15 cellular contexts compared by ENCODE assay signal in genomic region chr20:14832630-14833029, GRCh38.
DNase-seq lines count a peak whose midpoint lies in the region; ATAC-seq, FAIRE-seq and TF ChIP-seq lines count a peak whose summit lies in the region.
"Had no signal": no experiment of that assay in that cellular context is flagged by ENCODE, and none has a peak within 500 bp of the region (broad histone marks: within the 10 kb centered on the region; RNA-seq: fewer than 3 reads in every experiment).

No MANE protein-coding gene starts in this region.

- no peaks in the 10 kb centered on the region for H3K4me1 Mint-ChIP-seq in Calu3 (ENCODE audit: low read depth, unreplicated experiment)
- no peaks in the 10 kb centered on the region for H3K4me1 Mint-ChIP-seq in effector memory CD8-positive, alpha-beta T cell (ENCODE audit: low read depth in 2 of 2)

- H3K36me3 Mint-ChIP-seq in Calu3 (ENCODE audit: insufficient read depth, unreplicated experiment) = no peaks in the 10 kb centered on the region
- H3K36me3 Mint-ChIP-seq in effector memory CD8-positive, alpha-beta T cell (ENCODE audit: insufficient read depth) = no peaks in the 10 kb centered on the region
- H3K36me3 Mint-ChIP-seq: natural killer cell treated with Interleukin-12 subunit alpha and Interleukin-12 subunit beta and Interleukin-15 and Interleukin-18, amount 100 ng/mL, for 72 hours had no signal

- no peak overlapping the region for H3K27ac Mint-ChIP-seq in Calu3 (ENCODE audit: unreplicated experiment)
- no peak overlapping the region for H3K27ac Mint-ChIP-seq in effector memory CD8-positive, alpha-beta T cell
- H3K27ac Mint-ChIP-seq: natural killer cell treated with Interleukin-12 subunit alpha and Interleukin-12 subunit beta and Interleukin-15 and Interleukin-18, amount 100 ng/mL, for 72 hours had no signal

- no peaks in the 10 kb centered on the region for H3K27me3 ChIP-seq in tibial artery

- CTCF ChIA-PET in Calu3 (lab: Charles Lee) = no interaction called here

- peak; percentile 74 for ATAC-seq in GM19372 (IDR thresholded peaks at IDR 0.05; ENCODE audit: low read depth, unreplicated experiment)
- peak; percentile 56 for ATAC-seq in HG02678 (IDR thresholded peaks at IDR 0.05; ENCODE audit: unreplicated experiment)
- ATAC-seq in HG03378 (IDR thresholded peaks at IDR 0.05; ENCODE audit: unreplicated experiment) = peak; percentile 74
- no peak for ATAC-seq in effector memory CD8-positive, alpha-beta T cell (replicated peaks)
- ATAC-seq: natural killer cell treated with Interleukin-12 subunit alpha and Interleukin-12 subunit beta and Interleukin-15 and Interleukin-18, amount 100 ng/mL, for 72 hours had no signal

- DNase-seq in GM12891 (ENCODE audit: insufficient read length, low spot score) (no peak), Calu3 (no peak), Kasumi-1 (lab: John Stamatoyannopoulos, UW) (no peak), tibial artery (no peak)
- DNase-seq in effector memory CD8-positive, alpha-beta T cell = no peak
- DNase-seq: activated CD4-positive, alpha-beta T cell treated with anti-CD3 and anti-CD28 coated beads for 4 hours; activated naive CD4-positive, alpha-beta T cell treated with Interleukin-2 at 50 U/mL for 16 hours; cerebellar nuclear complex; NCI-H82; SK-N-SH; small intestine had no signal

- no peak overlapping the region for H3K4me3 ChIP-seq in tibial artery

- TF ChIP-seq CTCF in Calu3 (IDR thresholded peaks at IDR 0.05; ENCODE audit: unreplicated experiment) (no peak), tibial artery (IDR thresholded peaks at IDR 0.05) (no peak)

- no peaks in the 10 kb centered on the region for H3K9me3 Mint-ChIP-seq in Calu3 (ENCODE audit: low read depth, unreplicated experiment)
- peaks cover 0 to 3% of the 10 kb centered on the region in 2 donors for H3K9me3 Mint-ChIP-seq in effector memory CD8-positive, alpha-beta T cell
- H3K9me3 Mint-ChIP-seq: natural killer cell treated with Interleukin-12 subunit alpha and Interleukin-12 subunit beta and Interleukin-15 and Interleukin-18, amount 100 ng/mL, for 72 hours had no signal

- no peaks in the 10 kb centered on the region for H3K4me1 ChIP-seq in tibial artery

- peak; percentile 91 for FAIRE-seq in GM12891 (lab: Jason Lieb, UNC)
- FAIRE-seq: small intestine had no signal

- BruUV-seq in Calu3 (replicated peaks; lab: Mats Ljungman, UMichigan) = no TSS peak

- no peaks in the 10 kb centered on the region for H3K9me3 ChIP-seq in tibial artery
- H3K9me3 ChIP-seq: SK-N-SH had no signal

- H3K27ac ChIP-seq in tibial artery = no peak overlapping the region

- intact Hi-C loops in Calu3 (cut with micrococcal nuclease; ENCODE audit: unreplicated experiment) = no loop called here
- intact Hi-C loops in tibial artery (cut with DNase I; ENCODE audit: low total_unique reads) = no loop called here

- H3K36me3 ChIP-seq in tibial artery = no peaks in the 10 kb centered on the region

- no peak for TF ChIP-seq POLR2A in GM12891 (IDR thresholded peaks at IDR 0.05; ENCODE audit: low read depth, low read length)

- H3K4me3 Mint-ChIP-seq in Calu3 (ENCODE audit: low read depth, unreplicated experiment) = no peak overlapping the region
- no peak overlapping the region for H3K4me3 Mint-ChIP-seq in effector memory CD8-positive, alpha-beta T cell
- H3K4me3 Mint-ChIP-seq: natural killer cell treated with Interleukin-12 subunit alpha and Interleukin-12 subunit beta and Interleukin-15 and Interleukin-18, amount 100 ng/mL, for 72 hours had no signal

- H3K27me3 Mint-ChIP-seq in Calu3 (ENCODE audit: unreplicated experiment) = no peaks in the 10 kb centered on the region
- H3K27me3 Mint-ChIP-seq in effector memory CD8-positive, alpha-beta T cell = no peaks in the 10 kb centered on the region
- H3K27me3 Mint-ChIP-seq: natural killer cell treated with Interleukin-12 subunit alpha and Interleukin-12 subunit beta and Interleukin-15 and Interleukin-18, amount 100 ng/mL, for 72 hours had no signal

TF ChIP-seq in GM12891, 5 proteins besides CTCF, POLR2A, EP300 and RAD21:
- TF ChIP-seq SPI1 (IDR thresholded peaks at IDR 0.05; ENCODE audit: low read depth, low read length) (peak; percentile 47), TAF1 (IDR thresholded peaks at IDR 0.05; ENCODE audit: low read depth, low read length) (no peak)
TF ChIP-seq in GM12891: peak in this region for 1.
